Comparison of ENCODE assay signal across 8 cellular contexts in the genomic region with DNA sequence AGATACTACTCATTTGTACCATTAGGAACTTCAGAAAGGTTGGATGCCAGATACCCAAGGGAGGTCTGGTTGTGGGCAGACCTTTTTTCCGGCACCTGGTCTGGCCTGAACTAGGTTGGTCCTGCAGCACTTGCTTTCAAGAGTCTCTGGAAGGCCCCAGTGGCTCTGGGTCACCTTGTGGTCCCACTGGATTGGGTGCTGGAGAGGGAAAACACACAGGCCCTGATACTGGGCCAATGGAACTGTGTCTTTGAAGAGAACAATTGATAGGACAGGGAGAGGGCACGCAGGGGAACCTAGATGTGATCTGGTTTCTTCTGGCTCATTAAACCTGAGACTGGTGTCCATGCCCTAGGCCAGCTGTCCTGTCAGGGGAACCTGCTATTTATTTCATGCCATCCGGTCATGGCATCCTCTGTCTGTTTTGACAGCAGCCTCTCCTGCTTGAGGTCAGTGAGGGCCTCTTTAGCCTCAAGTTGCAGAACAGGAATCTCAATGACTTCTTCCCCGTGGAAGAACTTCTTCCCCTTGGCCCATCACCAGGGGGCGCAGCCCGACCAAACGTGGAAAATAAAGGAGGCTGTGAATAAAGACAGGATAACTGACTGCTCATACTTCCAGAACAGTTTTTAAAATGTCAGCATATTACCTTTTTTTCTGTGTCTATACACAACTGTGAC. TPM values are rescaled to one million over a fixed set of nuclear protein-coding genes. Genes with fewer than 3 reads are reported as not detected.
DNase-seq lines count a peak whose midpoint lies in the region; ATAC-seq and TF ChIP-seq lines count a peak whose summit lies in the region.

No MANE protein-coding gene starts in this region.

- H3K9me3 Mint-ChIP-seq in HFFc6 (no peaks in the 10 kb centered on the region), naive B cell (no peaks in the 10 kb centered on the region)
- no peaks in the 10 kb centered on the region for H3K9me3 Mint-ChIP-seq in stimulated activated naive CD8-positive, alpha-beta T cell treated with anti-CD3 and anti-CD28 coated beads, Interleukin-15, amount 100 ng/mL, for 72 hours

- no peaks in the 10 kb centered on the region; the same call in 1 of the 2 replicates for H3K27me3 Mint-ChIP-seq in HFFc6 (ENCODE audit: insufficient read depth)
- H3K27me3 Mint-ChIP-seq in naive B cell = no peaks in the 10 kb centered on the region
- no peaks in the 10 kb centered on the region for H3K27me3 Mint-ChIP-seq in stimulated activated naive CD8-positive, alpha-beta T cell treated with anti-CD3 and anti-CD28 coated beads, Interleukin-15, amount 100 ng/mL, for 72 hours

- H3K36me3 Mint-ChIP-seq in HFFc6 (ENCODE audit: low read depth) (no peaks in the 10 kb centered on the region), naive B cell (peaks cover 5 to 19% of the 10 kb centered on the region in 2 donors)

- ATAC-seq in naive B cell (ENCODE audit: low read depth in 2 of 2) = no peak
- no peak for ATAC-seq in stimulated activated naive CD8-positive, alpha-beta T cell treated with anti-CD3 and anti-CD28 coated beads, Interleukin-15, amount 100 ng/mL, for 72 hours
- no peak for ATAC-seq in GM18519 (IDR thresholded peaks at IDR 0.05; ENCODE audit: low FRiP score, unreplicated experiment)

- no peak overlapping the region for H3K27ac ChIP-seq in C4-2B

- no peaks in the 10 kb centered on the region for H3K4me1 Mint-ChIP-seq in HFFc6 (ENCODE audit: low read depth)
- H3K4me1 Mint-ChIP-seq in naive B cell = peaks cover 0 to 2% (median 0%) of the 10 kb centered on the region in 3 donors
- H3K4me1 Mint-ChIP-seq in stimulated activated naive CD8-positive, alpha-beta T cell treated with anti-CD3 and anti-CD28 coated beads, Interleukin-15, amount 100 ng/mL, for 72 hours = no peaks in the 10 kb centered on the region

- TF ChIP-seq CTCF in C4-2B (conservative IDR thresholded peaks at IDR 0.05) (peak; percentile 92), HFFc6 (IDR thresholded peaks at IDR 0.05) (peak; percentile 96), epithelial cell of esophagus (IDR thresholded peaks at IDR 0.05; ENCODE audit: insufficient read depth, low read depth, low read length, missing control alignments) (peak; percentile 97)

- peak; percentile 56 for DNase-seq in HFFc6
- peak; percentile 38 for DNase-seq in NOMO-1 treated with DMSO at 0.1 percent for 48 hours (lab: John Stamatoyannopoulos, UW; ENCODE audit: unreplicated experiment)
- peak; percentile 24 for DNase-seq in activated CD8-positive, alpha-beta memory T cell treated with anti-CD3 and anti-CD28 coated beads, Interleukin-2, amount 50 U/mL, for 24 hours (ENCODE audit: extremely low read depth)
- DNase-seq in epithelial cell of esophagus (ENCODE audit: low read depth) = peak; percentile 80
- DNase-seq in naive B cell = peak; percentile 29
- peak; percentile 23 to 48 for DNase-seq in stimulated activated naive CD8-positive, alpha-beta T cell treated with anti-CD3 and anti-CD28 coated beads, Interleukin-15, amount 100 ng/mL, for 72 hours

- no peak overlapping the region for H3K4me3 ChIP-seq in epithelial cell of esophagus (ENCODE audit: low read length)

- H3K27ac Mint-ChIP-seq in HFFc6 (no peak overlapping the region), naive B cell (peak overlapping the region in 1 of 6 donors; percentile 34)
- peak overlapping the region in 1 of 2 donors; percentile 49 for H3K27ac Mint-ChIP-seq in stimulated activated naive CD8-positive, alpha-beta T cell treated with anti-CD3 and anti-CD28 coated beads, Interleukin-15, amount 100 ng/mL, for 72 hours

- no peak overlapping the region for H3K4me3 Mint-ChIP-seq in HFFc6
- no peak overlapping the region for H3K4me3 Mint-ChIP-seq in naive B cell
- no peak overlapping the region for H3K4me3 Mint-ChIP-seq in stimulated activated naive CD8-positive, alpha-beta T cell treated with anti-CD3 and anti-CD28 coated beads, Interleukin-15, amount 100 ng/mL, for 72 hours

RNA-seq across cellular contexts. Expression of gene TAF8, which starts 25.0 kb away (rescaled TPM):
- 10 to 100 TPM; 14.9 to 19.0 (median 16.0) TPM for total RNA-seq in HFFc6 (2021; fragmentation: NEBNext Ultra II Directional; extraction: Animal tissue kit (Norgen Biotek cat#: 25700))
- 10 to 100 TPM; 10.3 to 25.6 (median 18.6) TPM for polyA plus RNA-seq in naive B cell (ENCODE audit: low read depth in 6 of 6)

Comparison
In these comparisons a context has a peak if more than half of its experiments do, and no peak if none do; other contexts are left out.
1. DNase-seq: peak in every context shown above with its lines; median percentile 80 in epithelial cell of esophagus; 56 in HFFc6; 38 in NOMO-1 treated with DMSO at 0.1 percent for 48 hours; 36 in stimulated activated naive CD8-positive, alpha-beta T cell treated with anti-CD3 and anti-CD28 coated beads, Interleukin-15, amount 100 ng/mL, for 72 hours; 29 in naive B cell; 24 in activated CD8-positive, alpha-beta memory T cell treated with anti-CD3 and anti-CD28 coated beads, Interleukin-2, amount 50 U/mL, for 24 hours.